ENCODE assay signal across 8 cellular contexts in the genomic region with DNA sequence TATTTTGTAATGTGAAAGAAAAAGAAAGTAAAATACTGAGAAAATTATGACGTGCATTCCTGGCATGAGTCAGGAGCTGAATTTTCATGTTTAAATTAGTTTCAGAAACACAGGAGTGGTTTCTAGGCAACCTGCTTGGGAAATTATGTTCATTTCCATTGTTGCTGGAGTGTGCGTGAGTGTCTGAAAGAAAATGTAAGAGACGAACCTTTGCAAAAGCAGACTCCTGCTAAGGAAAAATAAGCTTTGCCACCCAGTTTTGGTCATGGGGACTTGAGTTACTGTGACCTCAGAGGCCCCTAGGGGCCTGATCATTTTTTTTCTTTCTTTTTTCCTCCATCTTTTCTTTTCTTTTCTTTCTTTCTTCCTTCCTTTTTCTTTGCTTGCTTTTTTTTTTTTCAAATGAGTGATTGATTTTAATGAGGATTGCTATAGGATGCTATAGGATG. TPM values are rescaled to one million over a fixed set of nuclear protein-coding genes. Genes with fewer than 3 reads are reported as not detected.
DNase-seq lines count a peak whose midpoint lies in the region; ATAC-seq lines count a peak whose summit lies in the region.

No MANE protein-coding gene starts in this region.

- no peaks in the 10 kb centered on the region for H3K36me3 ChIP-seq in BLaER1

- no peaks in the 10 kb centered on the region for H4K20me1 ChIP-seq in BLaER1

- H3K4me3 Mint-ChIP-seq in T-helper 17 cell, result peak overlapping the region; percentile 89

- peak overlapping the region; percentile 96 for H3K27ac Mint-ChIP-seq in T-helper 17 cell

- DNase-seq in H4 (ENCODE audit: low spot score), result peak; percentile 88
- DNase-seq in T-helper 17 cell, result peak in 1 of 3 donors; percentile 12
- peak; percentile 95 for DNase-seq in renal cortical epithelial cell (ENCODE audit: low read depth)
- no peak for DNase-seq in UCSD-AML1 (lab: John Stamatoyannopoulos, UW; ENCODE audit: unreplicated experiment)
- DNase-seq in DMS153 treated with DMSO at 0.1 percent for 48 hours (lab: John Stamatoyannopoulos, UW; ENCODE audit: unreplicated experiment), result no peak

- H3K4me1 ChIP-seq in BLaER1, result peaks cover 32% of the 10 kb centered on the region

- no peak overlapping the region for H3K27ac ChIP-seq in BLaER1

- H3K9me3 ChIP-seq in BLaER1, result no peaks in the 10 kb centered on the region
- H3K9me3 ChIP-seq in T-helper 17 cell (ENCODE audit: control insufficient read depth, low read length, poor library complexity, severe bottlenecking), result no peaks in the 10 kb centered on the region

- ATAC-seq in T-helper 17 cell, result peak; percentile 72
- ATAC-seq in esophagus mucosa, result peak; percentile 47
- no peak for ATAC-seq in GM21528 (IDR thresholded peaks at IDR 0.05; ENCODE audit: low FRiP score, unreplicated experiment)

- peak overlapping the region; percentile 44; the same call in 1 of the 2 replicates for H3K9ac ChIP-seq in BLaER1

- H3K27me3 Mint-ChIP-seq in T-helper 17 cell, result no peaks in the 10 kb centered on the region

- H3K4me1 Mint-ChIP-seq in T-helper 17 cell, result peaks cover 28% of the 10 kb centered on the region

- H3K27me3 ChIP-seq in BLaER1, result no peaks in the 10 kb centered on the region

- peaks cover 2% of the 10 kb centered on the region for H3K36me3 Mint-ChIP-seq in T-helper 17 cell (ENCODE audit: low read depth)

- H3K4me3 ChIP-seq in BLaER1, result no peak overlapping the region

- H3K4me2 ChIP-seq in BLaER1, result peak overlapping the region; percentile 66

RNA-seq across cellular contexts. Expression of gene CHRNA9, which starts 18.8 kb away (rescaled TPM):
- 0.85 and 1.4 TPM in 2 replicates for total RNA-seq in H4 (2014; rRNA removed; shearing (Covaris generic))
- total RNA-seq in T-helper 17 cell (not detected), esophagus mucosa (not detected), renal cortical epithelial cell (not detected in 2 replicates)

Comparison
In these comparisons a context has a peak if more than half of its experiments do, and no peak if none do; other contexts are left out.
1. DNase-seq: peak in H4 (single experiment) and renal cortical epithelial cell (single experiment); none in UCSD-AML1 (single experiment) and DMS153 treated with DMSO at 0.1 percent for 48 hours (single experiment).